Comparison of ENCODE assay signal across 8 cellular contexts in genomic region chr5:56588125-56588516, GRCh38.
DNase-seq lines count a peak whose midpoint lies in the region; ATAC-seq and TF ChIP-seq lines count a peak whose summit lies in the region.

No MANE protein-coding gene starts in this region.

- H3K4me2 ChIP-seq in KMS-11 = peak overlapping the region; percentile 98

- H3K9me3 Mint-ChIP-seq in activated naive CD4-positive, alpha-beta T cell treated with anti-CD3 and anti-CD28 coated beads for 36 hours = no peaks in the 10 kb centered on the region
- no peaks in the 10 kb centered on the region for H3K9me3 Mint-ChIP-seq in dendritic cell treated with granulocyte-macrophage colony-stimulating factor and Interleukin-4, amounts not matched to agents 40 ng/mL and 50 ng/mL, for 4 days
- no peaks in the 10 kb centered on the region for H3K9me3 Mint-ChIP-seq in stimulated activated effector memory CD8-positive, alpha-beta T cell treated with anti-CD3 and anti-CD28 coated beads, Interleukin-12 subunit alpha, Interleukin-12 subunit beta, amount 100 ng/mL, for 72 hours

- no peaks in the 10 kb centered on the region for H3K36me3 ChIP-seq in KMS-11 (ENCODE audit: insufficient read depth)

- no peaks in the 10 kb centered on the region for H3K79me2 ChIP-seq in KMS-11 (ENCODE audit: insufficient read depth, low read depth)

- no peak for ATAC-seq in stimulated activated effector memory CD8-positive, alpha-beta T cell treated with anti-CD3 and anti-CD28 coated beads, Interleukin-12 subunit alpha, Interleukin-12 subunit beta, amount 100 ng/mL, for 72 hours
- no peak for ATAC-seq in activated CD4-positive, CD25-positive, alpha-beta regulatory T cell treated with anti-CD3 and anti-CD28 coated beads, Interleukin-2, amount 50 U/mL, for 24 hours
- no peak for ATAC-seq in HG03280 (IDR thresholded peaks at IDR 0.05; ENCODE audit: unreplicated experiment)

- peak overlapping the region; percentile 99 for H3K27ac ChIP-seq in KMS-11

- peak overlapping the region; percentile 87 for H3K9ac ChIP-seq in KMS-11

- TF ChIP-seq CTCF in KMS-11 (conservative IDR thresholded peaks at IDR 0.05; ENCODE audit: low read depth, low read length) = no peak

- peak overlapping the region; percentile 67; the same call in 1 of the 2 replicates for H2AFZ ChIP-seq in KMS-11 (ENCODE audit: low read depth)

- peak overlapping the region; percentile 34 for H3K27ac Mint-ChIP-seq in activated naive CD4-positive, alpha-beta T cell treated with anti-CD3 and anti-CD28 coated beads for 36 hours
- peak overlapping the region; percentile 67 for H3K27ac Mint-ChIP-seq in dendritic cell treated with granulocyte-macrophage colony-stimulating factor and Interleukin-4, amounts not matched to agents 40 ng/mL and 50 ng/mL, for 4 days
- H3K27ac Mint-ChIP-seq in stimulated activated effector memory CD8-positive, alpha-beta T cell treated with anti-CD3 and anti-CD28 coated beads, Interleukin-12 subunit alpha, Interleukin-12 subunit beta, amount 100 ng/mL, for 72 hours = peak overlapping the region; percentile 77

- peaks cover 38% of the 10 kb centered on the region for H3K4me1 Mint-ChIP-seq in activated naive CD4-positive, alpha-beta T cell treated with anti-CD3 and anti-CD28 coated beads for 36 hours (ENCODE audit: low read depth)
- peaks cover 66% of the 10 kb centered on the region for H3K4me1 Mint-ChIP-seq in dendritic cell treated with granulocyte-macrophage colony-stimulating factor and Interleukin-4, amounts not matched to agents 40 ng/mL and 50 ng/mL, for 4 days (ENCODE audit: low read depth)
- peaks cover 28% of the 10 kb centered on the region for H3K4me1 Mint-ChIP-seq in stimulated activated effector memory CD8-positive, alpha-beta T cell treated with anti-CD3 and anti-CD28 coated beads, Interleukin-12 subunit alpha, Interleukin-12 subunit beta, amount 100 ng/mL, for 72 hours

- no peaks in the 10 kb centered on the region for H3K27me3 ChIP-seq in KMS-11 (ENCODE audit: insufficient read depth, low read depth)

- H3K4me3 ChIP-seq in KMS-11 (IDR thresholded peaks at IDR 0.05; ENCODE audit: insufficient read depth, low read depth, low read length) = no peak overlapping the region

- H3K4me3 Mint-ChIP-seq in activated naive CD4-positive, alpha-beta T cell treated with anti-CD3 and anti-CD28 coated beads for 36 hours = no peak overlapping the region
- no peak overlapping the region for H3K4me3 Mint-ChIP-seq in dendritic cell treated with granulocyte-macrophage colony-stimulating factor and Interleukin-4, amounts not matched to agents 40 ng/mL and 50 ng/mL, for 4 days
- no peak overlapping the region for H3K4me3 Mint-ChIP-seq in stimulated activated effector memory CD8-positive, alpha-beta T cell treated with anti-CD3 and anti-CD28 coated beads, Interleukin-12 subunit alpha, Interleukin-12 subunit beta, amount 100 ng/mL, for 72 hours

- no peaks in the 10 kb centered on the region for H3K27me3 Mint-ChIP-seq in activated naive CD4-positive, alpha-beta T cell treated with anti-CD3 and anti-CD28 coated beads for 36 hours (ENCODE audit: low read depth)
- peaks cover 2% of the 10 kb centered on the region for H3K27me3 Mint-ChIP-seq in dendritic cell treated with granulocyte-macrophage colony-stimulating factor and Interleukin-4, amounts not matched to agents 40 ng/mL and 50 ng/mL, for 4 days

- CTCF ChIA-PET in activated naive CD4-positive, alpha-beta T cell treated with anti-CD3 and anti-CD28 coated beads for 36 hours (lab: Charles Lee) = interaction anchor here (0.5 to 1.8 kb wide), 4 partner anchors 17 to 703 kb away, joined by 3 to 4 read pairs (median 4); no protein-coding TSS in a partner anchor

- no peaks in the 10 kb centered on the region for H3K36me3 Mint-ChIP-seq in activated naive CD4-positive, alpha-beta T cell treated with anti-CD3 and anti-CD28 coated beads for 36 hours (ENCODE audit: low read depth)
- H3K36me3 Mint-ChIP-seq in dendritic cell treated with granulocyte-macrophage colony-stimulating factor and Interleukin-4, amounts not matched to agents 40 ng/mL and 50 ng/mL, for 4 days (ENCODE audit: low read depth) = no peaks in the 10 kb centered on the region
- no peaks in the 10 kb centered on the region for H3K36me3 Mint-ChIP-seq in stimulated activated effector memory CD8-positive, alpha-beta T cell treated with anti-CD3 and anti-CD28 coated beads, Interleukin-12 subunit alpha, Interleukin-12 subunit beta, amount 100 ng/mL, for 72 hours

- no peak for DNase-seq in activated naive CD4-positive, alpha-beta T cell treated with anti-CD3 and anti-CD28 coated beads for 36 hours
- DNase-seq in activated naive CD4-positive, alpha-beta T cell treated with anti-CD3 and anti-CD28 coated beads, Interleukin-2, amount 50 U/mL, for 16 hours = no peak
- DNase-seq in stimulated activated effector memory CD8-positive, alpha-beta T cell treated with anti-CD3 and anti-CD28 coated beads, Interleukin-12 subunit alpha, Interleukin-12 subunit beta, amount 100 ng/mL, for 72 hours (ENCODE audit: low spot score in 2 of 2) = no peak
- DNase-seq in DMS79 treated with DMSO at 0.1 percent for 48 hours (lab: John Stamatoyannopoulos, UW) = no peak

- H4K20me1 ChIP-seq in KMS-11 (ENCODE audit: insufficient read depth) = no peaks in the 10 kb centered on the region

- H3K4me1 ChIP-seq in KMS-11 (ENCODE audit: low read depth, poor library complexity, severe bottlenecking) = peaks cover 44% of the 10 kb centered on the region

- intact Hi-C loops in activated naive CD4-positive, alpha-beta T cell treated with anti-CD3 and anti-CD28 coated beads for 36 hours (cut with micrococcal nuclease) = loop anchor here (5.0 kb wide), 3 partner anchors 106 to 316 kb away; no protein-coding TSS in a partner anchor
- intact Hi-C loops in dendritic cell treated with granulocyte-macrophage colony-stimulating factor and Interleukin-4, amounts not matched to agents 40 ng/mL and 50 ng/mL, for 4 days (cut with micrococcal nuclease) = loop anchor here (10.0 kb wide), 1 partner anchor 103 kb away; no protein-coding TSS in a partner anchor
